2 cellular contexts compared by ENCODE assay signal in the genomic region with DNA sequence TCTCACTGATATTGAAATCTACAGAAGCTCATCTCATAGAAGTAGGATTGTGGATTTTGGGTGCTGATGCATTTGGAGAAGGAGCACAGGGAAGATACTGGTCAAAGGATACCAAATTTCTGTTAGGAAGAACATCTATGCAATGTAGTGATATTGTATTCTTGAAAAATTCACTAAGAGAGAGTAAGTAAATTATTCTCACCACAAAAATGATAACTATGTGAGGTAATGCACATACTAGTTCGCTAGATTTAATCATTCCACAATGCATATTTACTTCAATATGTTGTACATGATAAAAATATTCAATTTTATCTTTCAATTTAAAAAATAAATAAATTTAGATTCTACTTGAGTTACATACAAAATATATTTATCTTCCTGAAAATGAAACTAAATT.
TF ChIP-seq lines count a peak whose summit lies in the region.

No MANE protein-coding gene starts in this region.

TF ChIP-seq in SK-N-SH, 30 proteins besides CTCF, POLR2A, EP300 and RAD21 (continued from another document):
- TF ChIP-seq, protein P1, sequence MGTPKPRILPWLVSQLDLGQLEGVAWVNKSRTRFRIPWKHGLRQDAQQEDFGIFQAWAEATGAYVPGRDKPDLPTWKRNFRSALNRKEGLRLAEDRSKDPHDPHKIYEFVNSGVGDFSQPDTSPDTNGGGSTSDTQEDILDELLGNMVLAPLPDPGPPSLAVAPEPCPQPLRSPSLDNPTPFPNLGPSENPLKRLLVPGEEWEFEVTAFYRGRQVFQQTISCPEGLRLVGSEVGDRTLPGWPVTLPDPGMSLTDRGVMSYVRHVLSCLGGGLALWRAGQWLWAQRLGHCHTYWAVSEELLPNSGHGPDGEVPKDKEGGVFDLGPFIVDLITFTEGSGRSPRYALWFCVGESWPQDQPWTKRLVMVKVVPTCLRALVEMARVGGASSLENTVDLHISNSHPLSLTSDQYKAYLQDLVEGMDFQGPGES (IDR thresholded peaks at IDR 0.05; ENCODE audit: low read depth, low read length), result no peak
- no peak for TF ChIP-seq FOSL2 (IDR thresholded peaks at IDR 0.05; ENCODE audit: borderline replicate concordance, low read depth)
- TF ChIP-seq GATA2 (CRISPR knock-in tag; IDR thresholded peaks at IDR 0.05), result no peak
- no peak for TF ChIP-seq RFX5 (IDR thresholded peaks at IDR 0.05; ENCODE audit: low read length)
- no peak for TF ChIP-seq EZH2phosphoT487 (IDR thresholded peaks at IDR 0.05; ENCODE audit: borderline replicate concordance, low read depth)
- no peak for TF ChIP-seq POLR2AphosphoS5 (IDR thresholded peaks at IDR 0.05; ENCODE audit: low read depth, low read length)

TF ChIP-seq in WTC11, 78 proteins besides CTCF, POLR2A, EP300 and RAD21 (continued from another document):
- TF ChIP-seq, protein P2, sequence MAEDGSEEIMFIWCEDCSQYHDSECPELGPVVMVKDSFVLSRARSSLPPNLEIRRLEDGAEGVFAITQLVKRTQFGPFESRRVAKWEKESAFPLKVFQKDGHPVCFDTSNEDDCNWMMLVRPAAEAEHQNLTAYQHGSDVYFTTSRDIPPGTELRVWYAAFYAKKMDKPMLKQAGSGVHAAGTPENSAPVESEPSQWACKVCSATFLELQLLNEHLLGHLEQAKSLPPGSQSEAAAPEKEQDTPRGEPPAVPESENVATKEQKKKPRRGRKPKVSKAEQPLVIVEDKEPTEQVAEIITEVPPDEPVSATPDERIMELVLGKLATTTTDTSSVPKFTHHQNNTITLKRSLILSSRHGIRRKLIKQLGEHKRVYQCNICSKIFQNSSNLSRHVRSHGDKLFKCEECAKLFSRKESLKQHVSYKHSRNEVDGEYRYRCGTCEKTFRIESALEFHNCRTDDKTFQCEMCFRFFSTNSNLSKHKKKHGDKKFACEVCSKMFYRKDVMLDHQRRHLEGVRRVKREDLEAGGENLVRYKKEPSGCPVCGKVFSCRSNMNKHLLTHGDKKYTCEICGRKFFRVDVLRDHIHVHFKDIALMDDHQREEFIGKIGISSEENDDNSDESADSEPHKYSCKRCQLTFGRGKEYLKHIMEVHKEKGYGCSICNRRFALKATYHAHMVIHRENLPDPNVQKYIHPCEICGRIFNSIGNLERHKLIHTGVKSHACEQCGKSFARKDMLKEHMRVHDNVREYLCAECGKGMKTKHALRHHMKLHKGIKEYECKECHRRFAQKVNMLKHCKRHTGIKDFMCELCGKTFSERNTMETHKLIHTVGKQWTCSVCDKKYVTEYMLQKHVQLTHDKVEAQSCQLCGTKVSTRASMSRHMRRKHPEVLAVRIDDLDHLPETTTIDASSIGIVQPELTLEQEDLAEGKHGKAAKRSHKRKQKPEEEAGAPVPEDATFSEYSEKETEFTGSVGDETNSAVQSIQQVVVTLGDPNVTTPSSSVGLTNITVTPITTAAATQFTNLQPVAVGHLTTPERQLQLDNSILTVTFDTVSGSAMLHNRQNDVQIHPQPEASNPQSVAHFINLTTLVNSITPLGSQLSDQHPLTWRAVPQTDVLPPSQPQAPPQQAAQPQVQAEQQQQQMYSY (CRISPR knock-in tag; IDR thresholded peaks at IDR 0.05), result no peak
- TF ChIP-seq ZNF219 (CRISPR knock-in tag; IDR thresholded peaks at IDR 0.05; ENCODE audit: borderline replicate concordance) (no peak), KAT7 (CRISPR knock-in tag; IDR thresholded peaks at IDR 0.05; ENCODE audit: borderline replicate concordance) (no peak), ZNF317 (CRISPR knock-in tag; IDR thresholded peaks at IDR 0.05; ENCODE audit: borderline replicate concordance, low read depth) (no peak), MYBL2 (CRISPR knock-in tag; IDR thresholded peaks at IDR 0.05) (no peak), NFE2L1 (CRISPR knock-in tag; IDR thresholded peaks at IDR 0.05) (no peak), ZBTB21 (CRISPR knock-in tag; IDR thresholded peaks at IDR 0.05; ENCODE audit: borderline replicate concordance) (no peak)
- TF ChIP-seq, protein P3, sequence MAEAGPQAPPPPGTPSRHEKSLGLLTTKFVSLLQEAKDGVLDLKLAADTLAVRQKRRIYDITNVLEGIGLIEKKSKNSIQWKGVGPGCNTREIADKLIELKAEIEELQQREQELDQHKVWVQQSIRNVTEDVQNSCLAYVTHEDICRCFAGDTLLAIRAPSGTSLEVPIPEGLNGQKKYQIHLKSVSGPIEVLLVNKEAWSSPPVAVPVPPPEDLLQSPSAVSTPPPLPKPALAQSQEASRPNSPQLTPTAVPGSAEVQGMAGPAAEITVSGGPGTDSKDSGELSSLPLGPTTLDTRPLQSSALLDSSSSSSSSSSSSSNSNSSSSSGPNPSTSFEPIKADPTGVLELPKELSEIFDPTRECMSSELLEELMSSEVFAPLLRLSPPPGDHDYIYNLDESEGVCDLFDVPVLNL (CRISPR knock-in tag; IDR thresholded peaks at IDR 0.05; ENCODE audit: borderline replicate concordance, low read depth), result no peak
